In the genomic region with DNA sequence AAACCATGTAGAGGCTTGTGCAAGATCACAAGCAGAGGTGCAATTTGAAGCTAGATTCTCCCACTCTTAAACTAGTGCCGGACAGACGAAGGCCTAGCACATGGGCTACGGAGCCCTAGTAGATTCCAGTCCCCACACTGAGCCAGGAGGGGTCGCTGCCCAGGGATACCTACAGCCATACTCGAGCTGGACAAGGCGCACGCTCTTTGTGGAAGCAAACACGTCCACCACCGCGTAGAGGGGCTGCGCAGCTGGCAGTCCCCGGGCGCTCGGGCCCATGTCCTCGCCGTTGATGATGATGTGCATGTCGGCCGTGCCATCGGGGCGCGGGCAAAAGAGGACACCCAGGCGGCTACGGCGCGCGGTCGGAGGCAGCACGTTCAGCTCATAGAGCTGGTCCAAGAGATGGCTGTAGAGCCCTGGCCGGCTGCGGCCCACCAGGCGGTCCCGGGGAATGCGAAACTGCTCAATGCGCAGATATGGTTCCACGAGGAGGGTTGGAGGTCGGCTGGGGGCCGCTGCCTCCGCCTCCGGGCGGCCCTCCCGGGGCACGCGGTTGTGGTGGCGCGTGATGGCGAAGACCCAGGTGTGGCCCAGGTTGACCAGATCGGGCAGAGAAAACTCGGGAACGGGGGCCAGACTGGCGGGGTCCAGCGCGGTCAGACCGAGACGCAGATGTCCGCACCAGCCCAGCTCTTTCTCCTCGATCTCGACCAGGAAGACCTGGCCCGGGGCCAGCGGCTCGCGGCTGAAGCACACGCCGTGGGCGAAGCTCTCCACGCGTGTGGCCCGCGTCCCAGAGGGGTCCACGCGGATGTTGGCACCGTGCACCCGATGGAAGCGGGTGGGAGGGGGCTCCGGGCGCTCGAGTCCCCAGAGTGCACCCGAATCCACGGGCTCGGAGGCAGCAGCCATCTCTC, we compare ENCODE assay signal across 8 cellular contexts. TPM values are rescaled to one million over a fixed set of nuclear protein-coding genes. Genes with fewer than 3 reads are reported as not detected.
A peak's percentile ranks its signal among the peaks of the same experiment; 100 is the strongest.
DNase-seq lines count a peak whose midpoint lies in the region; TF ChIP-seq lines count a peak whose summit lies in the region.

No MANE protein-coding gene starts in this region.

- H3K36me3 ChIP-seq in ACC112 (ENCODE audit: insufficient read depth, low read length) = no peaks in the 10 kb centered on the region

- H3K79me2 ChIP-seq in ACC112 (ENCODE audit: control insufficient read depth, insufficient read depth, low read length, unreplicated experiment) = peaks cover 5% of the 10 kb centered on the region

- peaks cover 25 to 27% (median 27%) of the 10 kb centered on the region in 3 donors for H3K4me1 Mint-ChIP-seq in IgD-negative memory B cell

- no peaks in the 10 kb centered on the region for H3K27me3 ChIP-seq in ACC112 (ENCODE audit: insufficient read depth, low read length)

- DNase-seq in T-helper 1 cell = peak in 3 of 5 donors; percentile 23 to 40 (median 36)
- DNase-seq in caudate nucleus (lab: John Stamatoyannopoulos, UW) = peak in 50 of 61 donors; percentile 6 to 76 (median 40)
- peak; percentile 82 for DNase-seq in iPS-NIHi11 (ENCODE audit: low spot score)
- peak; percentile 39 for DNase-seq in skeletal muscle cell (ENCODE audit: low read depth)
- no peak for DNase-seq in NCI-H2107 treated with DMSO at 0.1 percent for 48 hours (lab: John Stamatoyannopoulos, UW; ENCODE audit: unreplicated experiment)

- H3K9me3 Mint-ChIP-seq in IgD-negative memory B cell = no peaks in the 10 kb centered on the region

- peak overlapping the region; percentile 39; the same call in 1 of the 2 replicates for H3K27ac ChIP-seq in ACC112 (ENCODE audit: low read depth, low read length)
- H3K27ac ChIP-seq in caudate nucleus (ENCODE audit: low read depth, low read length) = peak overlapping the region; percentile 86

- peaks cover 9% of the 10 kb centered on the region for H3K4me1 ChIP-seq in ACC112 (ENCODE audit: control insufficient read depth, insufficient read depth, low read length, unreplicated experiment)

- no peaks in the 10 kb centered on the region for H3K27me3 Mint-ChIP-seq in IgD-negative memory B cell

- peak overlapping the region; percentile 94 to 97 (median 96) for H3K27ac Mint-ChIP-seq in IgD-negative memory B cell

- H3K36me3 Mint-ChIP-seq in IgD-negative memory B cell = peaks cover 2% of the 10 kb centered on the region

- TF ChIP-seq POLR2A in GM18526 (IDR thresholded peaks at IDR 0.05; ENCODE audit: extremely low read depth, insufficient read length) = peak; percentile 14

- H3K4me3 Mint-ChIP-seq in IgD-negative memory B cell = peak overlapping the region; percentile 93 to 100 (median 99)

- H2AFZ ChIP-seq in ACC112 (ENCODE audit: low read length, unreplicated experiment) = peak overlapping the region; percentile 79

- peak overlapping the region; percentile 81 for H3K4me3 ChIP-seq in ACC112 (ENCODE audit: low read depth, low read length)
- peak overlapping the region; percentile 75 for H3K4me3 ChIP-seq in skeletal muscle cell (ENCODE audit: low read depth, low read length)

RNA-seq across cellular contexts. Expression of a gene that starts 0.7 kb away (rescaled TPM):
- 1.6 TPM for polyA plus RNA-seq in IgD-negative memory B cell

RNA-seq across cellular contexts. Expression of a gene that starts 0.8 kb away (rescaled TPM):
- polyA plus RNA-seq in IgD-negative memory B cell = 107 TPM

RNA-seq across cellular contexts. Expression of a gene that starts 2.9 kb away (rescaled TPM):
- not detected for polyA plus RNA-seq in IgD-negative memory B cell

RNA-seq across cellular contexts. Expression of a gene that starts 9.3 kb away (rescaled TPM):
- 5.8 TPM for polyA plus RNA-seq in IgD-negative memory B cell

RNA-seq across cellular contexts. Expression of a gene that starts 21.6 kb away (rescaled TPM):
- polyA plus RNA-seq in IgD-negative memory B cell = 1.3 TPM
